In the genomic region with DNA sequence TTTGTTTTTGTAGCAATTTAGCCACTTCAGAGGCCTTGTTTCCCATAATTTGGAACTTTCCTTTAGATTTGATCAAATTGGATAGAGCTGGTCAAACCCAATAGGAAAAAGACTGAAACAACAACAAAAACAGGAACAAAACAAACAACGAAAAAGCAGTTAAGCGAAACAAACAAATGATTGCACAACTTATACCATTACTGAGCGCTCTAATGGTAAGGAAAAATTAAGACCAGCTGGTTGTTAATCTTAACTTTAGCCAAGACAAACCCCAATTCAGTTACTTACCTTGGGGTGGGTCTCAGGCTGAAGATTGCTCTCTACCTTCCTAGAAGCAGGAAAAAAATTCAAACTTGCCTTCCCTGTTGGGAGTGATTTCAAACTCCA, we compare ENCODE assay signal across 31 cellular contexts. TPM values are rescaled to one million over a fixed set of nuclear protein-coding genes. Genes with fewer than 3 reads are reported as not detected.
DNase-seq lines count a peak whose midpoint lies in the region; ATAC-seq, FAIRE-seq and TF ChIP-seq lines count a peak whose summit lies in the region.
"Had no signal": no experiment of that assay in that cellular context is flagged by ENCODE, and none has a peak within 500 bp of the region (broad histone marks: within the 10 kb centered on the region; RNA-seq: fewer than 3 reads in every experiment).

No MANE protein-coding gene starts in this region.

- H3K4me1 Mint-ChIP-seq in activated CD4-positive, alpha-beta T cell treated with anti-CD3 and anti-CD28 coated beads, Interleukin-2, amount 10 ng/mL, durations not matched to agents 7 days and 5 days, result no peaks in the 10 kb centered on the region

- intact Hi-C loops in posterior vena cava (cut with DNase I), result no loop called here

- POLR2A ChIA-PET in activated CD4-positive, alpha-beta T cell treated with anti-CD3 and anti-CD28 coated beads, Interleukin-2, amount 10 ng/mL, durations not matched to agents 7 days and 5 days (lab: Charles Lee), result no interaction called here

- H3K9me3 Mint-ChIP-seq in activated CD4-positive, alpha-beta T cell treated with anti-CD3 and anti-CD28 coated beads, Interleukin-2, amount 10 ng/mL, durations not matched to agents 7 days and 5 days, result peaks cover 2% of the 10 kb centered on the region
- H3K9me3 Mint-ChIP-seq: stimulated activated naive CD8-positive, alpha-beta T cell treated with anti-CD3 and anti-CD28 coated beads, Interleukin-15, Interleukin-2, amounts not matched to agents 100 ng/mL and 50 ng/mL, for 24 hours had no signal

- ATAC-seq in GM21619 (IDR thresholded peaks at IDR 0.05; ENCODE audit: unreplicated experiment), result peak; percentile 3
- peak; percentile 4 for ATAC-seq in HG02943 (IDR thresholded peaks at IDR 0.05; ENCODE audit: low read depth, unreplicated experiment)
- no peak for ATAC-seq in HG03571 (IDR thresholded peaks at IDR 0.05; ENCODE audit: unreplicated experiment)
- ATAC-seq: activated CD4-positive, CD25-positive, alpha-beta regulatory T cell treated with anti-CD3 and anti-CD28 coated beads, Interleukin-2, amount 50 U/mL, for 24 hours; left ventricle myocardium superior; right cardiac atrium; SK-N-SH treated with all-trans-retinoic acid at 6 μM for 48 hours had no signal

- peak; percentile 15 for FAIRE-seq in GM18507 (lab: Jason Lieb, UNC)
- FAIRE-seq: islet of Langerhans had no signal

- TF ChIP-seq CTCF in MM.1S (IDR thresholded peaks at IDR 0.05; ENCODE audit: low read length), result no peak

- H3K27ac Mint-ChIP-seq in activated CD4-positive, alpha-beta T cell treated with anti-CD3 and anti-CD28 coated beads, Interleukin-2, amount 10 ng/mL, durations not matched to agents 7 days and 5 days, result no peak overlapping the region
- H3K27ac Mint-ChIP-seq: activated CD4-positive, alpha-beta memory T cell treated with anti-CD3 and anti-CD28 coated beads for 36 hours; stimulated activated naive CD8-positive, alpha-beta T cell treated with anti-CD3 and anti-CD28 coated beads, Interleukin-15, Interleukin-2, amounts not matched to agents 100 ng/mL and 50 ng/mL, for 24 hours had no signal

- no peaks in the 10 kb centered on the region for H3K36me3 ChIP-seq in MM.1S (replicated peaks; ENCODE audit: insufficient read depth, low read length)
- H3K36me3 ChIP-seq: colonic mucosa, spleen had no signal

- H3K9me3 ChIP-seq in MM.1S (replicated peaks; ENCODE audit: insufficient read depth, low read length), result no peaks in the 10 kb centered on the region
- H3K9me3 ChIP-seq: colonic mucosa, testis had no signal

- no peaks in the 10 kb centered on the region for H4K20me1 ChIP-seq in MM.1S (ENCODE audit: insufficient read depth, low read length)

- no peaks in the 10 kb centered on the region for H3K36me3 Mint-ChIP-seq in activated CD4-positive, alpha-beta T cell treated with anti-CD3 and anti-CD28 coated beads, Interleukin-2, amount 10 ng/mL, durations not matched to agents 7 days and 5 days (ENCODE audit: low read depth)
- H3K36me3 Mint-ChIP-seq: activated CD4-positive, alpha-beta memory T cell treated with anti-CD3 and anti-CD28 coated beads for 36 hours had no signal

- H3K4me2 ChIP-seq in MM.1S (ENCODE audit: low read depth, low read length), result peak overlapping the region; percentile 76
- H3K4me2 ChIP-seq: PC-9 had no signal

- no peaks in the 10 kb centered on the region for H3K9me2 ChIP-seq in MM.1S (replicated peaks; ENCODE audit: insufficient read depth, low read length)

- no peak overlapping the region for H3K4me3 Mint-ChIP-seq in activated CD4-positive, alpha-beta T cell treated with anti-CD3 and anti-CD28 coated beads, Interleukin-2, amount 10 ng/mL, durations not matched to agents 7 days and 5 days
- H3K4me3 Mint-ChIP-seq: activated CD4-positive, alpha-beta memory T cell treated with anti-CD3 and anti-CD28 coated beads for 36 hours; stimulated activated naive CD8-positive, alpha-beta T cell treated with anti-CD3 and anti-CD28 coated beads, Interleukin-15, Interleukin-2, amounts not matched to agents 100 ng/mL and 50 ng/mL, for 24 hours had no signal

- H3F3A ChIP-seq in MM.1S (ENCODE audit: insufficient read depth, low read length), result peaks cover 16% of the 10 kb centered on the region

- DNase-seq in GM18507 (ENCODE audit: extremely low spot score, insufficient read length, low read depth) (no peak), MM.1S (no peak), iPS-NIHi7 (ENCODE audit: extremely low spot score) (no peak), posterior vena cava (ENCODE audit: low spot score) (no peak)
- DNase-seq in activated CD4-positive, alpha-beta T cell treated with anti-CD3 and anti-CD28 coated beads, Interleukin-2, amount 10 ng/mL, durations not matched to agents 7 days and 5 days, result no peak
- DNase-seq: activated CD4-positive, alpha-beta memory T cell treated with anti-CD3 and anti-CD28 coated beads for 36 hours; activated naive CD4-positive, alpha-beta T cell; colonic mucosa; DND-41; effector CD8-positive, alpha-beta T cell; GF-D8; GM23248; left ventricle myocardium superior; MV-4-11; NCI-H1436 treated with DMSO at 0.1 percent for 48 hours; NCI-H2081 treated with DMSO at 0.1 percent for 48 hours; NCI-H2227 treated with DMSO at 0.1 percent for 48 hours; NCI-H526; PC-9; right cardiac atrium; spleen; stimulated activated CD4-positive, alpha-beta T cell treated with anti-CD3 and anti-CD28 coated beads, Interleukin-2, amount 100 ng/mL, for 24 hours; testis had no signal

- no peaks in the 10 kb centered on the region for H3K27me3 ChIP-seq in MM.1S (replicated peaks; ENCODE audit: insufficient read depth, low read length)
- H3K27me3 ChIP-seq: colonic mucosa, spleen, testis had no signal

- peak overlapping the region; percentile 87 for H3K27ac ChIP-seq in MM.1S (ENCODE audit: low read length)
- H3K27ac ChIP-seq: C4-2B, colonic mucosa, PC-9, spleen, testis had no signal

- H2AFZ ChIP-seq in MM.1S (ENCODE audit: low read length), result peak overlapping the region; percentile 19; the same call in 1 of the 2 replicates
- H2AFZ ChIP-seq: GM23248, PC-9 had no signal

- 0 out of 2 replicates have a peak overlapping the region, but pooled peaks have one; percentile 27 for H3K4me3 ChIP-seq in MM.1S (ENCODE audit: low read length)
- H3K4me3 ChIP-seq: colonic mucosa, GM23248, PC-9, spleen, testis had no signal

- peaks cover 25% of the 10 kb centered on the region for H3K4me1 ChIP-seq in MM.1S (ENCODE audit: low read length)
- H3K4me1 ChIP-seq: colonic mucosa, spleen, testis had no signal

- H3K79me2 ChIP-seq in MM.1S (ENCODE audit: low read length), result no peaks in the 10 kb centered on the region

- peaks cover 3% of the 10 kb centered on the region for H3K27me3 Mint-ChIP-seq in activated CD4-positive, alpha-beta T cell treated with anti-CD3 and anti-CD28 coated beads, Interleukin-2, amount 10 ng/mL, durations not matched to agents 7 days and 5 days
- H3K27me3 Mint-ChIP-seq: activated CD4-positive, alpha-beta memory T cell treated with anti-CD3 and anti-CD28 coated beads for 36 hours; stimulated activated naive CD8-positive, alpha-beta T cell treated with anti-CD3 and anti-CD28 coated beads, Interleukin-15, Interleukin-2, amounts not matched to agents 100 ng/mL and 50 ng/mL, for 24 hours had no signal

- CTCF ChIA-PET in activated CD4-positive, alpha-beta T cell treated with anti-CD3 and anti-CD28 coated beads, Interleukin-2, amount 10 ng/mL, durations not matched to agents 7 days and 5 days (lab: Charles Lee), result no interaction called here

- H3K9ac ChIP-seq in MM.1S (ENCODE audit: low read length), result peak overlapping the region; percentile 3; the same call in 1 of the 2 replicates
- H3K9ac ChIP-seq: GM23248 had no signal

RNA-seq across cellular contexts. Expression of gene SPCS3, which starts 38.3 kb away (rescaled TPM):
- total RNA-seq in posterior vena cava, result 100 to 1,000 TPM; 127 to 184 TPM
- 100 to 1,000 TPM; 154 to 186 TPM for total RNA-seq in activated CD4-positive, alpha-beta T cell treated with anti-CD3 and anti-CD28 coated beads, Interleukin-2, amount 10 ng/mL, durations not matched to agents 7 days and 5 days
